ENCODE assay signal across 1 cellular context in the genomic region with DNA sequence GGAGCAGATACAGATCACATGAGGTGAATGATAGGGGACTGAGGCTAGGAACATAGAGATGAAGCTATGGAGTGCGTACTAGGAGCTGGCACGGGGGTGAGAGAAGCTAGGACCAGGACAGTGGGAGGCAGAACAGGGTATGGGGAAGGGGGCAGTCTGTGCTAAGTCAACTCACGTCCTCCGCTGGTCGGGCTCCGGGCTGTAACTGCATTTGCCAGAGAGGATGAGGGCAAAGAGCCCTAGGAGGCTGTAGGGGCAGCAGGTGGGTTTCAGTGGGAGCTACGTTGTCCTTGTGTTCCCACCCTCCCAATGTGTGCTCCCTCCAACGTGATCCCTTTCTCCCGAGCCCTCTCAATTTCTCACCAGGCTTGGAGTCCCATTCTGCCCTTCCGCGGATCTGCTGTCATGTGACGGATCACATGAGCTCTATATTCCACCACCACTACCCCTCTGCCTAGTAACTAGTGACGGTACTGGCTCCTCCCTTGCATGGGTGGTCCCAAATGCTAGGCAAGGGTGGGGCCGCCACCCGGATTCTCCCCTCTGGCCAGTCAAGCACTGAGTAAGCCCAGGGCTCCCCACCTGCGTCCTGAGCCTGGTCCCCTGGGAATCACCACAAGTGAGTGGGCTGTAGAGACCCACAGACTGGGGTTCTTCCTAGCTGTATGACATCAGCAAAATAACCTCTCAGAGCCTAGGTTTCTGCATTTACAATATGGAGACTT.
TF ChIP-seq lines count a peak whose summit lies in the region.

A gene (minus strand): TSS at position 402 of the 725 bp plus-strand sequence. CDS start 22 bp downstream, at position 380.

TF ChIP-seq in K562, 482 proteins besides CTCF, POLR2A, EP300 and RAD21 (continued from another document and continues in another):
- TF ChIP-seq, protein P1, sequence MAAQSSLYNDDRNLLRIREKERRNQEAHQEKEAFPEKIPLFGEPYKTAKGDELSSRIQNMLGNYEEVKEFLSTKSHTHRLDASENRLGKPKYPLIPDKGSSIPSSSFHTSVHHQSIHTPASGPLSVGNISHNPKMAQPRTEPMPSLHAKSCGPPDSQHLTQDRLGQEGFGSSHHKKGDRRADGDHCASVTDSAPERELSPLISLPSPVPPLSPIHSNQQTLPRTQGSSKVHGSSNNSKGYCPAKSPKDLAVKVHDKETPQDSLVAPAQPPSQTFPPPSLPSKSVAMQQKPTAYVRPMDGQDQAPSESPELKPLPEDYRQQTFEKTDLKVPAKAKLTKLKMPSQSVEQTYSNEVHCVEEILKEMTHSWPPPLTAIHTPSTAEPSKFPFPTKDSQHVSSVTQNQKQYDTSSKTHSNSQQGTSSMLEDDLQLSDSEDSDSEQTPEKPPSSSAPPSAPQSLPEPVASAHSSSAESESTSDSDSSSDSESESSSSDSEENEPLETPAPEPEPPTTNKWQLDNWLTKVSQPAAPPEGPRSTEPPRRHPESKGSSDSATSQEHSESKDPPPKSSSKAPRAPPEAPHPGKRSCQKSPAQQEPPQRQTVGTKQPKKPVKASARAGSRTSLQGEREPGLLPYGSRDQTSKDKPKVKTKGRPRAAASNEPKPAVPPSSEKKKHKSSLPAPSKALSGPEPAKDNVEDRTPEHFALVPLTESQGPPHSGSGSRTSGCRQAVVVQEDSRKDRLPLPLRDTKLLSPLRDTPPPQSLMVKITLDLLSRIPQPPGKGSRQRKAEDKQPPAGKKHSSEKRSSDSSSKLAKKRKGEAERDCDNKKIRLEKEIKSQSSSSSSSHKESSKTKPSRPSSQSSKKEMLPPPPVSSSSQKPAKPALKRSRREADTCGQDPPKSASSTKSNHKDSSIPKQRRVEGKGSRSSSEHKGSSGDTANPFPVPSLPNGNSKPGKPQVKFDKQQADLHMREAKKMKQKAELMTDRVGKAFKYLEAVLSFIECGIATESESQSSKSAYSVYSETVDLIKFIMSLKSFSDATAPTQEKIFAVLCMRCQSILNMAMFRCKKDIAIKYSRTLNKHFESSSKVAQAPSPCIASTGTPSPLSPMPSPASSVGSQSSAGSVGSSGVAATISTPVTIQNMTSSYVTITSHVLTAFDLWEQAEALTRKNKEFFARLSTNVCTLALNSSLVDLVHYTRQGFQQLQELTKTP (IDR thresholded peaks at IDR 0.05; ENCODE audit: low read depth in 1 of 2, partially characterized antibody in 2 of 2), result peak in 1 of 2 experiments; percentile 69
- TF ChIP-seq NEUROD1 (IDR thresholded peaks at IDR 0.05; ENCODE audit: borderline replicate concordance, low read depth, low read length, partially characterized antibody) (peak; percentile 31), ATF1 (CRISPR knock-in tag; IDR thresholded peaks at IDR 0.05) (peak; percentile 74; the same call in 1 of the 2 replicates), ATF1 (tag; IDR thresholded peaks at IDR 0.05) (peak; percentile 98), ZNF263 (CRISPR knock-in tag; IDR thresholded peaks at IDR 0.05; ENCODE audit: borderline replicate concordance) (peak; percentile 23; the same call in 1 of the 2 replicates), L3MBTL2 (IDR thresholded peaks at IDR 0.05) (0 out of 2 replicates have a peak, but pooled peaks have one; percentile 17), TOE1 (IDR thresholded peaks at IDR 0.05; ENCODE audit: borderline replicate concordance) (peak; percentile 96), TOE1 (CRISPR knock-in tag; IDR thresholded peaks at IDR 0.05; ENCODE audit: borderline replicate concordance, low read depth) (no peak), ZNF41 (CRISPR knock-in tag; conservative IDR thresholded peaks at IDR 0.05) (no peak), ZNF217 (CRISPR knock-in tag; IDR thresholded peaks at IDR 0.05) (no peak), MED1 (CRISPR knock-in tag; IDR thresholded peaks at IDR 0.05; ENCODE audit: borderline replicate concordance) (peak; percentile 84; the same call in 1 of the 2 replicates), ZNF146 (CRISPR knock-in tag; IDR thresholded peaks at IDR 0.05; ENCODE audit: unreplicated experiment) (no peak), TAF1 (IDR thresholded peaks at IDR 0.05; ENCODE audit: control insufficient read depth, extremely low read depth, insufficient read depth, low read length, severe bottlenecking) (peak; percentile 35), ZFP1 (CRISPR knock-in tag; IDR thresholded peaks at IDR 0.05) (0 out of 2 replicates have a peak, but pooled peaks have one; percentile 18), NR4A1 (CRISPR knock-in tag; IDR thresholded peaks at IDR 0.05) (0 out of 2 replicates have a peak, but pooled peaks have one; percentile 44), NR4A1 (tag; IDR thresholded peaks at IDR 0.05) (no peak), PML (IDR thresholded peaks at IDR 0.05; ENCODE audit: low read length) (0 out of 2 replicates have a peak, but pooled peaks have one; percentile 27), ZC3H8 (IDR thresholded peaks at IDR 0.05) (no peak), KHSRP (IDR thresholded peaks at IDR 0.05) (0 out of 2 replicates have a peak, but pooled peaks have one; percentile 43), MCM7 (IDR thresholded peaks at IDR 0.05) (no peak), BHLHE40 (IDR thresholded peaks at IDR 0.05; ENCODE audit: low read length) (peak; percentile 83), ZC3H4 (CRISPR knock-in tag; IDR thresholded peaks at IDR 0.05; ENCODE audit: borderline replicate concordance) (peak; percentile 97; the same call in 1 of the 2 replicates), HDAC2 (IDR thresholded peaks at IDR 0.05) (peak; percentile 86; the same call in 1 of the 2 replicates), SNRNP70 (optimal IDR thresholded peaks at IDR 0.05; ENCODE audit: low read depth, low read length) (no peak), KLF1 (tag; IDR thresholded peaks at IDR 0.05) (0 out of 2 replicates have a peak, but pooled peaks have one; percentile 33), RFX5 (IDR thresholded peaks at IDR 0.05; ENCODE audit: low read depth, low read length) (peak; percentile 99), ZNF584 (CRISPR knock-in tag; IDR thresholded peaks at IDR 0.05; ENCODE audit: low read depth) (no peak), CBFA2T2 (conservative IDR thresholded peaks at IDR 0.05) (peak; percentile 95), RB1 (IDR thresholded peaks at IDR 0.05; ENCODE audit: low read depth) (0 out of 2 replicates have a peak, but pooled peaks have one; percentile 32), POLR2B (IDR thresholded peaks at IDR 0.05; ENCODE audit: low read depth, partially characterized antibody) (peak; percentile 58), SIN3B (IDR thresholded peaks at IDR 0.05; ENCODE audit: low read depth) (peak; percentile 92), EP400 (IDR thresholded peaks at IDR 0.05) (peak; percentile 84), ARID2 (IDR thresholded peaks at IDR 0.05) (no peak), MAZ (CRISPR knock-in tag; conservative IDR thresholded peaks at IDR 0.05 in 1 of 2, IDR thresholded peaks at IDR 0.05 in 1 of 2) (peak in 1 of 2 experiments; percentile 76; a peak in 2 of 4 replicates)
- TF ChIP-seq, protein P2, sequence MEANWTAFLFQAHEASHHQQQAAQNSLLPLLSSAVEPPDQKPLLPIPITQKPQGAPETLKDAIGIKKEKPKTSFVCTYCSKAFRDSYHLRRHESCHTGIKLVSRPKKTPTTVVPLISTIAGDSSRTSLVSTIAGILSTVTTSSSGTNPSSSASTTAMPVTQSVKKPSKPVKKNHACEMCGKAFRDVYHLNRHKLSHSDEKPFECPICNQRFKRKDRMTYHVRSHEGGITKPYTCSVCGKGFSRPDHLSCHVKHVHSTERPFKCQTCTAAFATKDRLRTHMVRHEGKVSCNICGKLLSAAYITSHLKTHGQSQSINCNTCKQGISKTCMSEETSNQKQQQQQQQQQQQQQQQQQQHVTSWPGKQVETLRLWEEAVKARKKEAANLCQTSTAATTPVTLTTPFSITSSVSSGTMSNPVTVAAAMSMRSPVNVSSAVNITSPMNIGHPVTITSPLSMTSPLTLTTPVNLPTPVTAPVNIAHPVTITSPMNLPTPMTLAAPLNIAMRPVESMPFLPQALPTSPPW (CRISPR knock-in tag; IDR thresholded peaks at IDR 0.05), result peak; percentile 81
- TF ChIP-seq, protein P3, sequence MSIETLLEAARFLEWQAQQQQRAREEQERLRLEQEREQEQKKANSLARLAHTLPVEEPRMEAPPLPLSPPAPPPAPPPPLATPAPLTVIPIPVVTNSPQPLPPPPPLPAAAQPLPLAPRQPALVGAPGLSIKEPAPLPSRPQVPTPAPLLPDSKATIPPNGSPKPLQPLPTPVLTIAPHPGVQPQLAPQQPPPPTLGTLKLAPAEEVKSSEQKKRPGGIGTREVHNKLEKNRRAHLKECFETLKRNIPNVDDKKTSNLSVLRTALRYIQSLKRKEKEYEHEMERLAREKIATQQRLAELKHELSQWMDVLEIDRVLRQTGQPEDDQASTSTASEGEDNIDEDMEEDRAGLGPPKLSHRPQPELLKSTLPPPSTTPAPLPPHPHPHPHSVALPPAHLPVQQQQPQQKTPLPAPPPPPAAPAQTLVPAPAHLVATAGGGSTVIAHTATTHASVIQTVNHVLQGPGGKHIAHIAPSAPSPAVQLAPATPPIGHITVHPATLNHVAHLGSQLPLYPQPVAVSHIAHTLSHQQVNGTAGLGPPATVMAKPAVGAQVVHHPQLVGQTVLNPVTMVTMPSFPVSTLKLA (conservative IDR thresholded peaks at IDR 0.05), result peak; percentile 19 to 66; a peak in 3 of 4 replicates
- TF ChIP-seq, protein P4, sequence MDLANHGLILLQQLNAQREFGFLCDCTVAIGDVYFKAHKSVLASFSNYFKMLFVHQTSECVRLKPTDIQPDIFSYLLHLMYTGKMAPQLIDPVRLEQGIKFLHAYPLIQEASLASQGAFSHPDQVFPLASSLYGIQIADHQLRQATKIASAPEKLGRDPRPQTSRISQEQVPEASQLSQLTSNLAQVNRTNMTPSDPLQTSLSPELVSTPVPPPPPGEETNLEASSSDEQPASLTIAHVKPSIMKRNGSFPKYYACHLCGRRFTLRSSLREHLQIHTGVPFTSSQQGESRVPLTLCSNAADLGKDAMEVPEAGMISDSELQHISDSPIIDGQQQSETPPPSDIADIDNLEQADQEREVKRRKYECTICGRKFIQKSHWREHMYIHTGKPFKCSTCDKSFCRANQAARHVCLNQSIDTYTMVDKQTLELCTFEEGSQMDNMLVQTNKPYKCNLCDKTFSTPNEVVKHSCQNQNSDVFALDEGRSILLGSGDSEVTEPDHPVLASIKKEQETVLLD (IDR thresholded peaks at IDR 0.05), result no peak; the same call in 1 of the 2 replicates
- TF ChIP-seq, protein P5, sequence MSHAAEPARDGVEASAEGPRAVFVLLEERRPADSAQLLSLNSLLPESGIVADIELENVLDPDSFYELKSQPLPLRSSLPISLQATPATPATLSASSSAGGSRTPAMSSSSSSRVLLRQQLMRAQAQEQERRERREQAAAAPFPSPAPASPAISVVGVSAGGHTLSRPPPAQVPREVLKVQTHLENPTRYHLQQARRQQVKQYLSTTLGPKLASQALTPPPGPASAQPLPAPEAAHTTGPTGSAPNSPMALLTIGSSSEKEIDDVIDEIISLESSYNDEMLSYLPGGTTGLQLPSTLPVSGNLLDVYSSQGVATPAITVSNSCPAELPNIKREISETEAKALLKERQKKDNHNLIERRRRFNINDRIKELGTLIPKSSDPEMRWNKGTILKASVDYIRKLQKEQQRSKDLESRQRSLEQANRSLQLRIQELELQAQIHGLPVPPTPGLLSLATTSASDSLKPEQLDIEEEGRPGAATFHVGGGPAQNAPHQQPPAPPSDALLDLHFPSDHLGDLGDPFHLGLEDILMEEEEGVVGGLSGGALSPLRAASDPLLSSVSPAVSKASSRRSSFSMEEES (CRISPR knock-in tag; IDR thresholded peaks at IDR 0.05), result peak; percentile 95
- TF ChIP-seq, protein P6, sequence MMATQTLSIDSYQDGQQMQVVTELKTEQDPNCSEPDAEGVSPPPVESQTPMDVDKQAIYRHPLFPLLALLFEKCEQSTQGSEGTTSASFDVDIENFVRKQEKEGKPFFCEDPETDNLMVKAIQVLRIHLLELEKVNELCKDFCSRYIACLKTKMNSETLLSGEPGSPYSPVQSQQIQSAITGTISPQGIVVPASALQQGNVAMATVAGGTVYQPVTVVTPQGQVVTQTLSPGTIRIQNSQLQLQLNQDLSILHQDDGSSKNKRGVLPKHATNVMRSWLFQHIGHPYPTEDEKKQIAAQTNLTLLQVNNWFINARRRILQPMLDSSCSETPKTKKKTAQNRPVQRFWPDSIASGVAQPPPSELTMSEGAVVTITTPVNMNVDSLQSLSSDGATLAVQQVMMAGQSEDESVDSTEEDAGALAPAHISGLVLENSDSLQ (IDR thresholded peaks at IDR 0.05), result peak; percentile 58; the same call in 1 of the 2 replicates
- TF ChIP-seq, protein P7, sequence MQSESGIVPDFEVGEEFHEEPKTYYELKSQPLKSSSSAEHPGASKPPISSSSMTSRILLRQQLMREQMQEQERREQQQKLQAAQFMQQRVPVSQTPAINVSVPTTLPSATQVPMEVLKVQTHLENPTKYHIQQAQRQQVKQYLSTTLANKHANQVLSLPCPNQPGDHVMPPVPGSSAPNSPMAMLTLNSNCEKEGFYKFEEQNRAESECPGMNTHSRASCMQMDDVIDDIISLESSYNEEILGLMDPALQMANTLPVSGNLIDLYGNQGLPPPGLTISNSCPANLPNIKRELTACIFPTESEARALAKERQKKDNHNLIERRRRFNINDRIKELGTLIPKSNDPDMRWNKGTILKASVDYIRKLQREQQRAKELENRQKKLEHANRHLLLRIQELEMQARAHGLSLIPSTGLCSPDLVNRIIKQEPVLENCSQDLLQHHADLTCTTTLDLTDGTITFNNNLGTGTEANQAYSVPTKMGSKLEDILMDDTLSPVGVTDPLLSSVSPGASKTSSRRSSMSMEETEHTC (IDR thresholded peaks at IDR 0.05), result peak; percentile 92
- TF ChIP-seq, protein P8, sequence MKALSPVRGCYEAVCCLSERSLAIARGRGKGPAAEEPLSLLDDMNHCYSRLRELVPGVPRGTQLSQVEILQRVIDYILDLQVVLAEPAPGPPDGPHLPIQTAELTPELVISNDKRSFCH (CRISPR knock-in tag; IDR thresholded peaks at IDR 0.05), result no peak
- TF ChIP-seq, protein P8 (tag; IDR thresholded peaks at IDR 0.05), result no peak
- TF ChIP-seq, protein P9, sequence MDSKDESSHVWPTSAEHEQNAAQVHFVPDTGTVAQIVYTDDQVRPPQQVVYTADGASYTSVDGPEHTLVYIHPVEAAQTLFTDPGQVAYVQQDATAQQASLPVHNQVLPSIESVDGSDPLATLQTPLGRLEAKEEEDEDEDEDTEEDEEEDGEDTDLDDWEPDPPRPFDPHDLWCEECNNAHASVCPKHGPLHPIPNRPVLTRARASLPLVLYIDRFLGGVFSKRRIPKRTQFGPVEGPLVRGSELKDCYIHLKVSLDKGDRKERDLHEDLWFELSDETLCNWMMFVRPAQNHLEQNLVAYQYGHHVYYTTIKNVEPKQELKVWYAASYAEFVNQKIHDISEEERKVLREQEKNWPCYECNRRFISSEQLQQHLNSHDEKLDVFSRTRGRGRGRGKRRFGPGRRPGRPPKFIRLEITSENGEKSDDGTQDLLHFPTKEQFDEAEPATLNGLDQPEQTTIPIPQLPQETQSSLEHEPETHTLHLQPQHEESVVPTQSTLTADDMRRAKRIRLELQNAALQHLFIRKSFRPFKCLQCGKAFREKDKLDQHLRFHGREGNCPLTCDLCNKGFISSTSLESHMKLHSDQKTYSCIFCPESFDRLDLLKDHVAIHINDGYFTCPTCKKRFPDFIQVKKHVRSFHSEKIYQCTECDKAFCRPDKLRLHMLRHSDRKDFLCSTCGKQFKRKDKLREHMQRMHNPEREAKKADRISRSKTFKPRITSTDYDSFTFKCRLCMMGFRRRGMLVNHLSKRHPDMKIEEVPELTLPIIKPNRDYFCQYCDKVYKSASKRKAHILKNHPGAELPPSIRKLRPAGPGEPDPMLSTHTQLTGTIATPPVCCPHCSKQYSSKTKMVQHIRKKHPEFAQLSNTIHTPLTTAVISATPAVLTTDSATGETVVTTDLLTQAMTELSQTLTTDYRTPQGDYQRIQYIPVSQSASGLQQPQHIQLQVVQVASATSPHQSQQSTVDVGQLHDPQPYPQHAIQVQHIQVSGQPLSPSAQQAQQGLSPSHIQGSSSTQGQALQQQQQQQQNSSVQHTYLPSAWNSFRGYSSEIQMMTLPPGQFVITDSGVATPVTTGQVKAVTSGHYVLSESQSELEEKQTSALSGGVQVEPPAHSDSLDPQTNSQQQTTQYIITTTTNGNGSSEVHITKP (IDR thresholded peaks at IDR 0.05; ENCODE audit: partially characterized antibody), result peak; percentile 86
